In the genomic region with DNA sequence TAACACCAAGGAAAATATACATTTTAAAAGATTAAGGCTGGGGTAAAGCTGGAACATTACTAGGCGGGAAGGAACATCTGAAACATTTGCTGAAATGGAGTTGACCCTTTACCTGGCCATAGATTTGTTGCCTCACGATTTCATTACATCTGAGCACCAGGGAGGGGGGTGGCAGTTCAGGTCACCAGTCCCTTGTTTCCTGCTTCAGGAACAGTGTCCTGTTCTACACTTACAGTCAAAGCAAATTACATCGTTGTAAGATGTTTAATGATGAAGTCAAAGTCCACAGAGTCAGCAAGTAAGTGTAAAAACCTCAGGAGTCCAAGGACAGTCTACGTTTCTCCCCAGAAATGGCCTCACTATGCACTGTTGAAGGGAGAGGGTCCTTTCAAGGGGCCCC, we compare ENCODE assay signal across 34 cellular contexts. TPM values are rescaled to one million over a fixed set of nuclear protein-coding genes. Genes with fewer than 3 reads are reported as not detected.
"Had no signal": no experiment of that assay in that cellular context is flagged by ENCODE, and none has a peak within 500 bp of the region (broad histone marks: within the 10 kb centered on the region; RNA-seq: fewer than 3 reads in every experiment).

No MANE protein-coding gene starts in this region.

- H3K4me3 Mint-ChIP-seq: activated CD4-positive, alpha-beta T cell treated with anti-CD3 and anti-CD28 coated beads, Interleukin-2, amount 10 ng/mL, durations not matched to agents 7 days and 5 days; activated CD8-positive, alpha-beta T cell treated with anti-CD3 and anti-CD28 coated beads, Interleukin-2, amount 10 ng/mL, durations not matched to agents 7 days and 5 days; activated naive CD4-positive, alpha-beta T cell treated with anti-CD3 and anti-CD28 coated beads for 36 hours; activated naive CD8-positive, alpha-beta T cell treated with anti-CD3 and anti-CD28 coated beads for 36 hours; activated T-cell treated with anti-CD3 and anti-CD28 coated beads, Interleukin-2, amount 50 U/mL, for 24 hours had no signal

- FAIRE-seq: K562, RCC 7860 had no signal

- H3K27ac ChIP-seq: brain microvascular endothelial cell, PC-9, RWPE1, VCaP had no signal

- H3K4me2 ChIP-seq: PC-9 had no signal

- DNase-seq: activated CD4-positive, alpha-beta T cell treated with anti-CD3 and anti-CD28 coated beads, Interleukin-2, amount 10 ng/mL, durations not matched to agents 7 days and 5 days; activated CD4-positive, alpha-beta T cell treated with anti-CD3 and anti-CD28 coated beads, Interleukin-2, amount 50 U/mL, for 48 hours; activated CD8-positive, alpha-beta T cell treated with anti-CD3 and anti-CD28 coated beads, Interleukin-2, amount 10 ng/mL, durations not matched to agents 7 days and 5 days; activated gamma-delta T cell treated with Interleukin-2 at 50 U/mL for 16 hours; activated naive CD4-positive, alpha-beta T cell treated with anti-CD3 and anti-CD28 coated beads for 36 hours; activated naive CD8-positive, alpha-beta T cell treated with anti-CD3 and anti-CD28 coated beads for 36 hours; activated T-cell treated with anti-CD3 and anti-CD28 coated beads, Interleukin-2, amount 50 U/mL, for 24 hours; amniotic stem cell; aorta; brain microvascular endothelial cell; central memory CD4-positive, alpha-beta T cell; NCI-H1092 treated with DMSO at 0.1 percent for 48 hours; NCI-H1417; NCI-H146; NCI-H187; NCI-H2029 treated with DMSO at 0.1 percent for 48 hours; NCI-H2107; NCI-H2171; NCI-H510A; NCI-H526; NCI-H748 treated with DMSO at 0.1 percent for 48 hours; PC-9; SW 1271; T-helper 1 cell; T-helper 2 cell; T-helper 9 cell had no signal

- H2AFZ ChIP-seq: PC-9 had no signal

- H3K9me3 Mint-ChIP-seq: activated CD4-positive, alpha-beta T cell treated with anti-CD3 and anti-CD28 coated beads, Interleukin-2, amount 10 ng/mL, durations not matched to agents 7 days and 5 days; activated naive CD4-positive, alpha-beta T cell treated with anti-CD3 and anti-CD28 coated beads for 36 hours; activated naive CD8-positive, alpha-beta T cell treated with anti-CD3 and anti-CD28 coated beads for 36 hours; activated T-cell treated with anti-CD3 and anti-CD28 coated beads, Interleukin-2, amount 50 U/mL, for 24 hours had no signal

- H3K4me3 ChIP-seq: K562, PC-9 had no signal

- H3K36me3 Mint-ChIP-seq: activated naive CD8-positive, alpha-beta T cell treated with anti-CD3 and anti-CD28 coated beads for 36 hours had no signal

- H3K27me3 Mint-ChIP-seq: activated CD4-positive, alpha-beta T cell treated with anti-CD3 and anti-CD28 coated beads, Interleukin-2, amount 10 ng/mL, durations not matched to agents 7 days and 5 days; activated naive CD8-positive, alpha-beta T cell treated with anti-CD3 and anti-CD28 coated beads for 36 hours; activated T-cell treated with anti-CD3 and anti-CD28 coated beads, Interleukin-2, amount 50 U/mL, for 24 hours had no signal

- ATAC-seq: activated CD8-positive, alpha-beta T cell treated with anti-CD3 and anti-CD28 coated beads, Interleukin-2, amount 10 ng/mL, durations not matched to agents 7 days and 5 days; K562; Right ventricle myocardium inferior had no signal

- H3K36me3 ChIP-seq: brain microvascular endothelial cell had no signal

- H3K27ac Mint-ChIP-seq: activated CD4-positive, alpha-beta T cell treated with anti-CD3 and anti-CD28 coated beads, Interleukin-2, amount 10 ng/mL, durations not matched to agents 7 days and 5 days; activated CD8-positive, alpha-beta T cell treated with anti-CD3 and anti-CD28 coated beads, Interleukin-2, amount 10 ng/mL, durations not matched to agents 7 days and 5 days; activated naive CD4-positive, alpha-beta T cell treated with anti-CD3 and anti-CD28 coated beads for 36 hours; activated naive CD8-positive, alpha-beta T cell treated with anti-CD3 and anti-CD28 coated beads for 36 hours; activated T-cell treated with anti-CD3 and anti-CD28 coated beads, Interleukin-2, amount 50 U/mL, for 24 hours had no signal

- H3K27me3 ChIP-seq: brain microvascular endothelial cell had no signal

RNA-seq across cellular contexts. Expression of a gene that starts 39.7 kb away (rescaled TPM):
- total RNA-seq: activated CD4-positive, alpha-beta T cell treated with anti-CD3 and anti-CD28 coated beads, Interleukin-2, amount 10 ng/mL, durations not matched to agents 7 days and 5 days; activated CD8-positive, alpha-beta T cell treated with anti-CD3 and anti-CD28 coated beads, Interleukin-2, amount 10 ng/mL, durations not matched to agents 7 days and 5 days; activated naive CD4-positive, alpha-beta T cell treated with anti-CD3 and anti-CD28 coated beads for 36 hours; activated naive CD8-positive, alpha-beta T cell treated with anti-CD3 and anti-CD28 coated beads for 36 hours; aorta; cerebellum; K562; M059J; OCI-LY7; PC-9; Right ventricle myocardium inferior had no signal
- polyA plus RNA-seq: aorta, K562 had no signal
